In genomic region chr7:111784971-111785575, GRCh38 we compare ENCODE assay signal across 18 cellular contexts.
DNase-seq lines count a peak whose midpoint lies in the region; ATAC-seq, FAIRE-seq and TF ChIP-seq lines count a peak whose summit lies in the region.
"Had no signal": no experiment of that assay in that cellular context is flagged by ENCODE, and none has a peak within 500 bp of the region (broad histone marks: within the 10 kb centered on the region; RNA-seq: fewer than 3 reads in every experiment).

No MANE protein-coding gene starts in this region.

- H3K27me3 Mint-ChIP-seq in endothelial cell (ENCODE audit: unreplicated experiment), result no peaks in the 10 kb centered on the region

- H3K4me3 Mint-ChIP-seq in endothelial cell (ENCODE audit: unreplicated experiment), result no peak overlapping the region
- H3K4me3 Mint-ChIP-seq: CD8-positive, alpha-beta T cell had no signal

- H3K9me3 Mint-ChIP-seq in endothelial cell (ENCODE audit: unreplicated experiment), result no peaks in the 10 kb centered on the region
- H3K9me3 Mint-ChIP-seq: CD8-positive, alpha-beta T cell had no signal

- no peak overlapping the region for H2BK120ac ChIP-seq in mesendoderm (ENCODE audit: low read depth, low read length)

- no peak overlapping the region for H3K18ac ChIP-seq in mesendoderm (ENCODE audit: low read length)

- no peaks in the 10 kb centered on the region for H3K79me1 ChIP-seq in mesendoderm (ENCODE audit: low read length)

- H3K4me3 ChIP-seq in bronchial epithelial cell (ENCODE audit: low read depth, low read length), result no peak overlapping the region
- no peak overlapping the region for H3K4me3 ChIP-seq in mesendoderm (ENCODE audit: low read length)
- no peak overlapping the region for H3K4me3 ChIP-seq in aorta (ENCODE audit: low read length in 2 of 2)
- no peak overlapping the region for H3K4me3 ChIP-seq in esophagus muscularis mucosa
- H3K4me3 ChIP-seq: GM12878, Peyer's patch had no signal

- no peak for TF ChIP-seq EP300 in esophagus muscularis mucosa (IDR thresholded peaks at IDR 0.05)

- H3K27me3 ChIP-seq in bronchial epithelial cell (ENCODE audit: control insufficient read depth, insufficient read depth, low read length) (no peaks in the 10 kb centered on the region), mesendoderm (ENCODE audit: insufficient read depth, low read length, poor library complexity) (no peaks in the 10 kb centered on the region), aorta (ENCODE audit: control insufficient read depth in 1 of 2, insufficient read depth in 2 of 2, low read length in 1 of 2) (no peaks in the 10 kb centered on the region), esophagus muscularis mucosa (no peaks in the 10 kb centered on the region)
- H3K27me3 ChIP-seq: Peyer's patch had no signal

- peaks cover 37% of the 10 kb centered on the region for H3K36me3 Mint-ChIP-seq in endothelial cell (ENCODE audit: low read depth, unreplicated experiment)
- H3K36me3 Mint-ChIP-seq: CD8-positive, alpha-beta T cell had no signal

- H3K9ac ChIP-seq in mesendoderm (ENCODE audit: low read length), result no peak overlapping the region

- no CpG with 5 or more reads among the region's 3 CpGs for WGBS in mesendoderm (ENCODE audit: extremely low coverage, insufficient coverage, low lambda C conversion rate)
- WGBS in aorta, 2 donors, result 21 to 24% methylated on average over 3 of the region's 3 CpGs
- WGBS in esophagus muscularis mucosa, result 97% methylated on average over 3 of the region's 3 CpGs

- no peak overlapping the region for H4K8ac ChIP-seq in mesendoderm (ENCODE audit: low read depth, low read length)

- H3K27ac Mint-ChIP-seq in endothelial cell (ENCODE audit: unreplicated experiment), result no peak overlapping the region
- H3K27ac Mint-ChIP-seq: CD8-positive, alpha-beta T cell had no signal

- no peaks in the 10 kb centered on the region for H3K36me3 ChIP-seq in bronchial epithelial cell (ENCODE audit: control insufficient read depth, insufficient read depth, low read length)
- H3K36me3 ChIP-seq in mesendoderm (ENCODE audit: control insufficient read depth, insufficient read depth, low read length), result no peaks in the 10 kb centered on the region
- peaks cover 0 to 2% of the 10 kb centered on the region in 2 donors for H3K36me3 ChIP-seq in aorta (ENCODE audit: control insufficient read depth in 1 of 2, insufficient read depth in 2 of 2, low read length in 1 of 2)
- H3K36me3 ChIP-seq in esophagus muscularis mucosa, result peaks cover 0 to 23% (median 4%) of the 10 kb centered on the region in 4 donors
- H3K36me3 ChIP-seq: Peyer's patch had no signal

- no peaks in the 10 kb centered on the region for H3K9me3 ChIP-seq in aorta (ENCODE audit: control insufficient read depth, low read length)
- H3K9me3 ChIP-seq in esophagus muscularis mucosa, result no peaks in the 10 kb centered on the region
- H3K9me3 ChIP-seq: Peyer's patch had no signal

- DNase-seq in DMS53 (lab: John Stamatoyannopoulos, UW), result peak; percentile 14
- DNase-seq in DMS53 treated with DMSO at 0.1 percent for 48 hours (lab: John Stamatoyannopoulos, UW; ENCODE audit: unreplicated experiment), result no peak
- peak; percentile 12 for DNase-seq in bronchial epithelial cell (ENCODE audit: low read depth)
- DNase-seq in mesendoderm, result peak; percentile 8
- DNase-seq in aorta, result no peak
- DNase-seq in esophagus muscularis mucosa (ENCODE audit: extremely low spot score), result no peak
- no peak for DNase-seq in endothelial cell (ENCODE audit: low spot score)
- DNase-seq: CD8-positive, alpha-beta T cell; DMS79 treated with DMSO at 0.1 percent for 48 hours; GDM1; KBM-7; NCI-H2029; NCI-H2171; Peyer's patch; Right ventricle myocardium superior had no signal

- no peak overlapping the region for H3K56ac ChIP-seq in mesendoderm (ENCODE audit: low read length)

- H3K4me1 Mint-ChIP-seq in endothelial cell (ENCODE audit: unreplicated experiment), result peaks cover 13% of the 10 kb centered on the region

- FAIRE-seq in bronchial epithelial cell (lab: Jason Lieb, UNC), result no peak
- FAIRE-seq: GM12878 had no signal

- no peak overlapping the region for H3K4me2 ChIP-seq in mesendoderm (ENCODE audit: low read length)

- no peak for TF ChIP-seq POLR2A in esophagus muscularis mucosa (IDR thresholded peaks at IDR 0.05; ENCODE audit: low read depth)

- H3K79me2 ChIP-seq in mesendoderm (ENCODE audit: control insufficient read depth, insufficient read depth, low read length), result no peaks in the 10 kb centered on the region

- H3K4ac ChIP-seq in mesendoderm (ENCODE audit: low read depth, low read length), result no peak overlapping the region

- H4K5ac ChIP-seq in mesendoderm (ENCODE audit: low read length), result no peak overlapping the region

- no peak overlapping the region for H3K27ac ChIP-seq in mesendoderm (ENCODE audit: low read depth, low read length)
- peak overlapping the region; percentile 54 to 87 for H3K27ac ChIP-seq in aorta (ENCODE audit: low read depth in 1 of 2, low read length in 2 of 2)
- H3K27ac ChIP-seq in esophagus muscularis mucosa (replicated peaks in 1 of 4), result no peak overlapping the region
- H3K27ac ChIP-seq: 22Rv1, Peyer's patch had no signal

- no peak overlapping the region for H2AK5ac ChIP-seq in mesendoderm (ENCODE audit: low read length)

- H2BK5ac ChIP-seq in mesendoderm (ENCODE audit: low read length), result no peak overlapping the region

- no peak overlapping the region for H2BK15ac ChIP-seq in mesendoderm (replicated peaks; ENCODE audit: low read depth)

- H3K4me1 ChIP-seq in mesendoderm (ENCODE audit: control insufficient read depth, low read depth, low read length), result no peaks in the 10 kb centered on the region
- peaks cover 2 to 6% of the 10 kb centered on the region in 2 donors for H3K4me1 ChIP-seq in aorta (ENCODE audit: control insufficient read depth in 1 of 2, insufficient read depth in 2 of 2, low read length in 2 of 2)
- H3K4me1 ChIP-seq in esophagus muscularis mucosa, result no peaks in the 10 kb centered on the region
- H3K4me1 ChIP-seq: Peyer's patch had no signal

- H3K23ac ChIP-seq in mesendoderm (ENCODE audit: low read length), result no peak overlapping the region

- no peak for TF ChIP-seq CTCF in bronchial epithelial cell (IDR thresholded peaks at IDR 0.05; ENCODE audit: insufficient read depth, low read length, severe bottlenecking)
- no peak for TF ChIP-seq CTCF in esophagus muscularis mucosa (IDR thresholded peaks at IDR 0.05)
- TF ChIP-seq CTCF in endothelial cell (IDR thresholded peaks at IDR 0.05; ENCODE audit: unreplicated experiment), result no peak

- intact Hi-C loops in aorta (cut with DNase I), result no loop called here
- intact Hi-C loops in esophagus muscularis mucosa (cut with DNase I), result loop anchor here (10.0 kb wide), 1 partner anchor 150 kb away; no protein-coding TSS in a partner anchor

- no peak for ATAC-seq in aorta (ENCODE audit: low FRiP score)
- ATAC-seq in HG02588 (IDR thresholded peaks at IDR 0.05; ENCODE audit: unreplicated experiment), result no peak
- ATAC-seq: CD8-positive, alpha-beta T cell; GM12878 had no signal

Comparison
In these comparisons a context has a peak if more than half of its experiments do, and no peak if none do; other contexts are left out.
1. DNase-seq: peak in DMS53 (single experiment), bronchial epithelial cell (single experiment) and mesendoderm (single experiment); none in DMS53 treated with DMSO at 0.1 percent for 48 hours (single experiment), aorta (0 of 2), esophagus muscularis mucosa (single experiment) and endothelial cell (single experiment).
2. H3K27ac ChIP-seq: peak in aorta (2 of 2); none in mesendoderm (single experiment) and esophagus muscularis mucosa (0 of 4).